9 cellular contexts compared by ENCODE assay signal in the genomic region with DNA sequence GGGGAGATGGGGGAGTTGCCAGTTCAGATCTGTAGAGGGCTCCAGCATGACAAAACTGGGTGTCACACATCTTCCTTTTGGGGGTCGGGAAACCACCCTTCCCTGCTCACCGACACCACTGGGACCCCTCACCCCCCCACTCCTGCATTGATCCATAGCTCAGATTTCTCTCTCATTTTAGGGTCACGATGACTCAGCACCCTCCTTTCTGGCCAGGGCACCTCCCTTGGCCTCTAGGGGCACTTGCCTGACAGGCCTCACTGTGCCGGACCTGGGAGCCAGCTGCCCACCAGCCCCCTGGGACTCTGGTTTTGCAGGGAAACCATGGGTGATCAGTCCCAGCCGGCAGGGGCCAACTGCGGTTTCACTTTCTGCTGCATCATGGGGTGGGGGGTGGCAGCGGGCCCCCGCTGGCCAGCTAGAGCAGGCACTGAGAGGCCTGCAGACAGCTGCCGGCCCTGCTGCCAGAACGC.
DNase-seq lines count a peak whose midpoint lies in the region; ATAC-seq and TF ChIP-seq lines count a peak whose summit lies in the region.
"Had no signal": no experiment of that assay in that cellular context is flagged by ENCODE, and none has a peak within 500 bp of the region (broad histone marks: within the 10 kb centered on the region; RNA-seq: fewer than 3 reads in every experiment).

No MANE protein-coding gene starts in this region.

- no peaks in the 10 kb centered on the region for H3K9me3 ChIP-seq in ovary
- H3K9me3 ChIP-seq: pancreas had no signal

- ATAC-seq in GM18907 (IDR thresholded peaks at IDR 0.05; ENCODE audit: unreplicated experiment) = peak; percentile 72
- peak; percentile 61 for ATAC-seq in HG02981 (IDR thresholded peaks at IDR 0.05; ENCODE audit: unreplicated experiment)
- no peak for ATAC-seq in GM19395 (IDR thresholded peaks at IDR 0.05; ENCODE audit: unreplicated experiment)

- 22 to 29% (median 26%) methylated on average over 9 to 10 of the region's 10 CpGs for WGBS in ovary, 3 donors

- H3K27me3 ChIP-seq in ovary = no peaks in the 10 kb centered on the region
- H3K27me3 ChIP-seq: pancreas had no signal

- DNase-seq in ovary (no peak), COLO829 (ENCODE audit: low spot score) (no peak), LoVo (ENCODE audit: low spot score) (no peak), NCI-H1105 (lab: John Stamatoyannopoulos, UW) (no peak)

- H3K27ac ChIP-seq in angular gyrus (ENCODE audit: low read depth, low read length) = peak overlapping the region; percentile 37
- no peak overlapping the region for H3K27ac ChIP-seq in ovary

- no peak for TF ChIP-seq EP300 in ovary (IDR thresholded peaks at IDR 0.05)

- no peak for TF ChIP-seq POLR2A in ovary (IDR thresholded peaks at IDR 0.05)

- peaks cover 14% of the 10 kb centered on the region for H3K4me1 ChIP-seq in ovary (ENCODE audit: insufficient read depth)

- intact Hi-C loops in ovary (cut with DNase I) = no loop called here

- H3K4me3 ChIP-seq in ovary = peak overlapping the region; percentile 16

- H3K36me3 ChIP-seq in ovary = no peaks in the 10 kb centered on the region
- H3K36me3 ChIP-seq: pancreas had no signal

- no peak for TF ChIP-seq CTCF in ovary (IDR thresholded peaks at IDR 0.05)
